1 cellular context compared by ENCODE assay signal in genomic region chr15:84684092-84684491, GRCh38.
TF ChIP-seq lines count a peak whose summit lies in the region.

No MANE protein-coding gene starts in this region.

TF ChIP-seq in WTC11, 78 proteins besides CTCF, POLR2A, EP300 and RAD21 (continued from another document):
- TF ChIP-seq CREM (CRISPR knock-in tag; IDR thresholded peaks at IDR 0.05) (no peak), SOX15 (CRISPR knock-in tag; IDR thresholded peaks at IDR 0.05) (no peak), RORB (CRISPR knock-in tag; IDR thresholded peaks at IDR 0.05) (no peak), GTF2I (CRISPR knock-in tag; conservative IDR thresholded peaks at IDR 0.05) (no peak), ELF4 (CRISPR knock-in tag; IDR thresholded peaks at IDR 0.05; ENCODE audit: low read depth) (no peak), OVOL2 (CRISPR knock-in tag; IDR thresholded peaks at IDR 0.05; ENCODE audit: borderline replicate concordance) (no peak)
